In genomic region chr7:2006921-2007381, GRCh38 we compare ENCODE assay signal across 19 cellular contexts.
DNase-seq lines count a peak whose midpoint lies in the region; ATAC-seq and TF ChIP-seq lines count a peak whose summit lies in the region.
"Had no signal": no experiment of that assay in that cellular context is flagged by ENCODE, and none has a peak within 500 bp of the region (broad histone marks: within the 10 kb centered on the region; RNA-seq: fewer than 3 reads in every experiment).

No MANE protein-coding gene starts in this region.

- H3K9me3 Mint-ChIP-seq in GM23338 (no peaks in the 10 kb centered on the region), activated B cell treated with CpG ODN at 0.5 μM for 24 hours (no peaks in the 10 kb centered on the region)

- H4K20me1 ChIP-seq in GM23338 (replicated peaks; ENCODE audit: insufficient read depth) = 0 out of 2 replicates have a peak, but pooled peaks cover 5% of the 10 kb centered on the region

- no peaks in the 10 kb centered on the region for H3K27me3 ChIP-seq in GM23338 (ENCODE audit: insufficient read depth)
- H3K27me3 ChIP-seq in H7 (ENCODE audit: control insufficient read depth, insufficient read depth, low read length) = no peaks in the 10 kb centered on the region
- H3K27me3 ChIP-seq: gastroesophageal sphincter, neutrophil, testis had no signal

- no peak overlapping the region for H2AFZ ChIP-seq in GM23338

- H3K9me2 ChIP-seq in GM23338 (ENCODE audit: insufficient read depth) = no peaks in the 10 kb centered on the region

- H3K4me2 ChIP-seq in GM23338 = no peak overlapping the region

- H3K4me1 ChIP-seq in GM23338 (ENCODE audit: insufficient read depth) = no peaks in the 10 kb centered on the region

- H3K27me3 Mint-ChIP-seq in GM23338 (ENCODE audit: insufficient read depth, low read depth, poor library complexity) = peaks cover 8% of the 10 kb centered on the region
- no peaks in the 10 kb centered on the region for H3K27me3 Mint-ChIP-seq in activated B cell treated with CpG ODN at 0.5 μM for 24 hours
- H3K27me3 Mint-ChIP-seq: T-helper 17 cell had no signal

- H3K4me3 ChIP-seq in GM23338 (no peak overlapping the region), H7 (ENCODE audit: insufficient read depth, low read depth, low read length) (no peak overlapping the region)
- H3K4me3 ChIP-seq: gastroesophageal sphincter, testis had no signal

- H3F3A ChIP-seq in GM23338 (replicated peaks; ENCODE audit: low read depth) = no peaks in the 10 kb centered on the region

- H3K4me3 Mint-ChIP-seq in GM23338 (no peak overlapping the region), activated B cell treated with CpG ODN at 0.5 μM for 24 hours (no peak overlapping the region)
- H3K4me3 Mint-ChIP-seq: T-helper 17 cell had no signal

- H3K4me1 Mint-ChIP-seq in GM23338 (no peaks in the 10 kb centered on the region; the same call in 2 of the 3 replicates), activated B cell treated with CpG ODN at 0.5 μM for 24 hours (peaks cover 21% of the 10 kb centered on the region)

- POLR2A ChIA-PET in activated B cell treated with CpG ODN at 0.5 μM for 24 hours (lab: Charles Lee) = no interaction called here

- no peaks in the 10 kb centered on the region for H3K36me3 Mint-ChIP-seq in GM23338 (ENCODE audit: low read depth)
- peaks cover 9% of the 10 kb centered on the region for H3K36me3 Mint-ChIP-seq in activated B cell treated with CpG ODN at 0.5 μM for 24 hours (ENCODE audit: low read depth)

- peak overlapping the region; percentile 72; the same call in 1 of the 2 replicates for H3K27ac ChIP-seq in GM23338 (ENCODE audit: low read depth)
- H3K27ac ChIP-seq: gastroesophageal sphincter, neutrophil, testis had no signal

- H3K79me2 ChIP-seq in GM23338 (replicated peaks; ENCODE audit: insufficient read depth) = 0 out of 2 replicates have a peak, but pooled peaks cover 2% of the 10 kb centered on the region

- H3K27ac Mint-ChIP-seq in GM23338 (no peak overlapping the region), activated B cell treated with CpG ODN at 0.5 μM for 24 hours (no peak overlapping the region)
- H3K27ac Mint-ChIP-seq: T-helper 17 cell had no signal

- TF ChIP-seq CTCF in GM23338 (conservative IDR thresholded peaks at IDR 0.05; ENCODE audit: low read depth in 2 of 2) (no peak), activated B cell treated with CpG ODN at 0.5 μM for 24 hours (IDR thresholded peaks at IDR 0.05) (no peak)

- CTCF ChIA-PET in activated B cell treated with CpG ODN at 0.5 μM for 24 hours (lab: Charles Lee) = no interaction called here

- H3K36me3 ChIP-seq in GM23338 (ENCODE audit: insufficient read depth) (no peaks in the 10 kb centered on the region; the same call in 1 of the 2 replicates), H7 (replicated peaks; ENCODE audit: control insufficient read depth, insufficient read depth, low read length) (no peaks in the 10 kb centered on the region; the same call in 1 of the 2 replicates)

- intact Hi-C loops in activated B cell treated with CpG ODN at 0.5 μM for 24 hours (cut with micrococcal nuclease) (no loop called here), sciatic nerve (cut with DNase I) (no loop called here)

- ATAC-seq in GM23338 (no peak), activated B cell treated with CpG ODN at 0.5 μM for 24 hours (ENCODE audit: low read depth) (no peak), left lobe of liver (no peak), sciatic nerve (no peak), HG03196 (IDR thresholded peaks at IDR 0.05; ENCODE audit: unreplicated experiment) (no peak)
- ATAC-seq: gastroesophageal sphincter, T-helper 17 cell had no signal

- DNase-seq in GM23338 (ENCODE audit: low spot score) (no peak), activated B cell treated with CpG ODN at 0.5 μM for 24 hours (peak; percentile 5), left lobe of liver (ENCODE audit: low spot score) (peak; percentile 37), sciatic nerve (ENCODE audit: low spot score) (peak; percentile 43), H7 (no peak), HK-2 (ENCODE audit: unreplicated experiment) (no peak), anterior cingulate cortex (lab: John Stamatoyannopoulos, UW) (no peak)
- DNase-seq: AML-193; Calu3; erythroblast; MM.1S; NCI-H2029; SHP77 treated with DMSO at 0.1 percent for 48 hours; stimulated activated CD4-positive, alpha-beta T cell treated with anti-CD3 and anti-CD28 coated beads, Interleukin-4, amount 100 ng/mL, for 24 hours had no signal

TF ChIP-seq in GM23338, 12 proteins besides CTCF, POLR2A, EP300 and RAD21 (continues in another document):
- TF ChIP-seq REST (IDR thresholded peaks at IDR 0.05; ENCODE audit: unreplicated experiment) (no peak), NANOG (IDR thresholded peaks at IDR 0.05; ENCODE audit: borderline replicate concordance) (no peak), JUNB (IDR thresholded peaks at IDR 0.05; ENCODE audit: unreplicated experiment) (no peak)

Comparison
In these comparisons a context has a peak if more than half of its experiments do, and no peak if none do; other contexts are left out.
1. DNase-seq: peak in activated B cell treated with CpG ODN at 0.5 μM for 24 hours (single experiment), left lobe of liver (single experiment) and sciatic nerve (single experiment); none in GM23338 (single experiment), H7 (single experiment), HK-2 (single experiment) and anterior cingulate cortex (0 of 58).